ENCODE assay signal across 10 cellular contexts in genomic region chr11:64874841-64875240, GRCh38. TPM values are rescaled to one million over a fixed set of nuclear protein-coding genes. Genes with fewer than 3 reads are reported as not detected.
A peak's percentile ranks its signal among the peaks of the same experiment; 100 is the strongest.
DNase-seq lines count a peak whose midpoint lies in the region; ATAC-seq and TF ChIP-seq lines count a peak whose summit lies in the region.
"Had no signal": no experiment of that assay in that cellular context is flagged by ENCODE, and none has a peak within 500 bp of the region (broad histone marks: within the 10 kb centered on the region; RNA-seq: fewer than 3 reads in every experiment).

No MANE protein-coding gene starts in this region.

- H3K4me1 Mint-ChIP-seq in stimulated activated naive CD8-positive, alpha-beta T cell treated with anti-CD3 and anti-CD28 coated beads, Interleukin-15, Interleukin-2, amounts not matched to agents 100 ng/mL and 50 ng/mL, for 24 hours (ENCODE audit: low read depth) = peaks cover 86% of the 10 kb centered on the region
- H3K4me1 Mint-ChIP-seq in nephron = peaks cover 70% of the 10 kb centered on the region
- H3K4me1 Mint-ChIP-seq in progenitor cell of endocrine pancreas (ENCODE audit: low read depth) = peaks cover 58% of the 10 kb centered on the region

- no peaks in the 10 kb centered on the region for H3K9me3 Mint-ChIP-seq in stimulated activated naive CD8-positive, alpha-beta T cell treated with anti-CD3 and anti-CD28 coated beads, Interleukin-15, Interleukin-2, amounts not matched to agents 100 ng/mL and 50 ng/mL, for 24 hours
- H3K9me3 Mint-ChIP-seq in nephron (no peaks in the 10 kb centered on the region), progenitor cell of endocrine pancreas (ENCODE audit: low read depth) (no peaks in the 10 kb centered on the region)

- peaks cover 62% of the 10 kb centered on the region for H3K36me3 Mint-ChIP-seq in stimulated activated naive CD8-positive, alpha-beta T cell treated with anti-CD3 and anti-CD28 coated beads, Interleukin-15, Interleukin-2, amounts not matched to agents 100 ng/mL and 50 ng/mL, for 24 hours (ENCODE audit: low read depth)
- H3K36me3 Mint-ChIP-seq in nephron (ENCODE audit: low read depth) (peaks cover 17% of the 10 kb centered on the region), progenitor cell of endocrine pancreas (ENCODE audit: insufficient read depth) (peaks cover 8% of the 10 kb centered on the region)

- TF ChIP-seq CTCF in coronary artery (IDR thresholded peaks at IDR 0.05) (no peak), nephron (IDR thresholded peaks at IDR 0.05; ENCODE audit: unreplicated experiment in 3 of 3) (no peak), progenitor cell of endocrine pancreas (IDR thresholded peaks at IDR 0.05; ENCODE audit: unreplicated experiment) (no peak)

- H3K4me3 ChIP-seq in coronary artery = peak overlapping the region; percentile 95

- no peak overlapping the region for H3K27ac Mint-ChIP-seq in stimulated activated naive CD8-positive, alpha-beta T cell treated with anti-CD3 and anti-CD28 coated beads, Interleukin-15, Interleukin-2, amounts not matched to agents 100 ng/mL and 50 ng/mL, for 24 hours
- H3K27ac Mint-ChIP-seq in nephron = peak overlapping the region; percentile 41 to 92 (median 77)
- no peak overlapping the region for H3K27ac Mint-ChIP-seq in progenitor cell of endocrine pancreas

- peak overlapping the region in 1 of 2 donors; percentile 98 for H3K27ac ChIP-seq in coronary artery

- ATAC-seq in stimulated activated naive CD8-positive, alpha-beta T cell treated with anti-CD3 and anti-CD28 coated beads, Interleukin-15, Interleukin-2, amounts not matched to agents 100 U/mL and 50 U/mL, for 24 hours = no peak
- ATAC-seq in HG03135 (IDR thresholded peaks at IDR 0.05; ENCODE audit: unreplicated experiment) (no peak), GM21717 (IDR thresholded peaks at IDR 0.05; ENCODE audit: unreplicated experiment) (no peak)

- H3K4me3 Mint-ChIP-seq in stimulated activated naive CD8-positive, alpha-beta T cell treated with anti-CD3 and anti-CD28 coated beads, Interleukin-15, Interleukin-2, amounts not matched to agents 100 ng/mL and 50 ng/mL, for 24 hours = peak overlapping the region; percentile 97
- H3K4me3 Mint-ChIP-seq in nephron (peak overlapping the region; percentile 95 to 100 (median 95)), progenitor cell of endocrine pancreas (ENCODE audit: low read depth) (no peak overlapping the region)

- no peak for DNase-seq in stimulated activated naive CD8-positive, alpha-beta T cell treated with anti-CD3 and anti-CD28 coated beads, Interleukin-15, Interleukin-2, amounts not matched to agents 100 U/mL and 50 U/mL, for 24 hours
- DNase-seq in coronary artery (ENCODE audit: low spot score) (no peak), progenitor cell of endocrine pancreas (ENCODE audit: low spot score, unreplicated experiment) (no peak), kidney glomerular epithelial cell (lab: John Stamatoyannopoulos, UW) (no peak)
- DNase-seq: NCI-H1105; stimulated activated CD4-positive, alpha-beta T cell treated with anti-CD3 and anti-CD28 coated beads, Interleukin-4, amount 100 ng/mL, for 1 hour had no signal

- no peaks in the 10 kb centered on the region for H3K27me3 Mint-ChIP-seq in stimulated activated naive CD8-positive, alpha-beta T cell treated with anti-CD3 and anti-CD28 coated beads, Interleukin-15, Interleukin-2, amounts not matched to agents 100 ng/mL and 50 ng/mL, for 24 hours
- H3K27me3 Mint-ChIP-seq in nephron (ENCODE audit: low read depth) = no peaks in the 10 kb centered on the region
- H3K27me3 Mint-ChIP-seq in progenitor cell of endocrine pancreas = no peaks in the 10 kb centered on the region

RNA-seq across cellular contexts. Expression of gene EHD1, which starts 3.6 kb away (rescaled TPM):
- total RNA-seq in progenitor cell of endocrine pancreas = 55.0 and 57.2 TPM in 2 replicates

RNA-seq across cellular contexts. Expression of gene CDC42BPG, which starts 30.4 kb away (rescaled TPM):
- 20.1 and 21.1 TPM in 2 replicates for total RNA-seq in progenitor cell of endocrine pancreas

RNA-seq across cellular contexts. Expression of gene ATG2A, which starts 42.2 kb away (rescaled TPM):
- total RNA-seq in progenitor cell of endocrine pancreas = 33.2 and 35.0 TPM in 2 replicates

RNA-seq across cellular contexts. Expression of gene PPP2R5B, which starts 49.6 kb away (rescaled TPM):
- 14.1 and 15.9 TPM in 2 replicates for total RNA-seq in progenitor cell of endocrine pancreas

Comparison
In these comparisons a context has a peak if more than half of its experiments do, and no peak if none do; other contexts are left out.
1. H3K27ac Mint-ChIP-seq: peak in nephron (3 of 3); none in stimulated activated naive CD8-positive, alpha-beta T cell treated with anti-CD3 and anti-CD28 coated beads, Interleukin-15, Interleukin-2, amounts not matched to agents 100 ng/mL and 50 ng/mL, for 24 hours (single experiment) and progenitor cell of endocrine pancreas (single experiment).